In genomic region chr1:24141311-24141997, GRCh38 we compare ENCODE assay signal across 19 cellular contexts. TPM values are rescaled to one million over a fixed set of nuclear protein-coding genes. Genes with fewer than 3 reads are reported as not detected.
"Had no signal": no experiment of that assay in that cellular context is flagged by ENCODE, and none has a peak within 500 bp of the region (broad histone marks: within the 10 kb centered on the region; RNA-seq: fewer than 3 reads in every experiment).

No MANE protein-coding gene starts in this region.

- H3K27ac Mint-ChIP-seq: activated CD4-positive, alpha-beta memory T cell treated with anti-CD3 and anti-CD28 coated beads for 36 hours; activated naive CD8-positive, alpha-beta T cell treated with anti-CD3 and anti-CD28 coated beads, Interleukin-2, amount 10 ng/mL, durations not matched to agents 7 days and 5 days; stimulated activated naive CD8-positive, alpha-beta T cell treated with anti-CD3 and anti-CD28 coated beads, Interleukin-15, Interleukin-2, amounts not matched to agents 100 ng/mL and 50 ng/mL, for 24 hours had no signal

- H3K36me3 Mint-ChIP-seq: activated CD4-positive, alpha-beta memory T cell treated with anti-CD3 and anti-CD28 coated beads for 36 hours; activated naive CD8-positive, alpha-beta T cell treated with anti-CD3 and anti-CD28 coated beads, Interleukin-2, amount 10 ng/mL, durations not matched to agents 7 days and 5 days had no signal

- H3K4me3 Mint-ChIP-seq: activated CD4-positive, alpha-beta memory T cell treated with anti-CD3 and anti-CD28 coated beads for 36 hours; activated naive CD8-positive, alpha-beta T cell treated with anti-CD3 and anti-CD28 coated beads, Interleukin-2, amount 10 ng/mL, durations not matched to agents 7 days and 5 days; stimulated activated naive CD8-positive, alpha-beta T cell treated with anti-CD3 and anti-CD28 coated beads, Interleukin-15, Interleukin-2, amounts not matched to agents 100 ng/mL and 50 ng/mL, for 24 hours had no signal

- H3K9me3 Mint-ChIP-seq: activated CD4-positive, alpha-beta memory T cell treated with anti-CD3 and anti-CD28 coated beads for 36 hours; activated naive CD8-positive, alpha-beta T cell treated with anti-CD3 and anti-CD28 coated beads, Interleukin-2, amount 10 ng/mL, durations not matched to agents 7 days and 5 days; stimulated activated naive CD8-positive, alpha-beta T cell treated with anti-CD3 and anti-CD28 coated beads, Interleukin-15, Interleukin-2, amounts not matched to agents 100 ng/mL and 50 ng/mL, for 24 hours had no signal

- H3K4me3 ChIP-seq: testis had no signal

- H3K27me3 ChIP-seq: colonic mucosa, right atrium auricular region, SJSA1, testis had no signal

- DNase-seq: activated CD4-positive, alpha-beta memory T cell treated with anti-CD3 and anti-CD28 coated beads for 36 hours; activated gamma-delta T cell treated with Interleukin-2 at 50 U/mL for 16 hours; activated naive CD8-positive, alpha-beta T cell treated with anti-CD3 and anti-CD28 coated beads, Interleukin-2, amount 10 ng/mL, durations not matched to agents 7 days and 5 days; activated T-cell treated with anti-CD3 and anti-CD28 coated beads, Interleukin-2, amount 50 U/mL, for 48 hours; caudate nucleus; colonic mucosa; effector CD4-positive, alpha-beta T cell; glutamatergic neuron; left colon; stimulated activated CD4-positive, alpha-beta T cell treated with anti-CD3 and anti-CD28 coated beads, Interleukin-4, amount 100 ng/mL, for 1 hour; stimulated activated CD8-positive, alpha-beta memory T cell treated with anti-CD3 and anti-CD28 coated beads, Interleukin-4, amount 100 ng/mL, for 48 hours; testis had no signal

- H3K9me3 ChIP-seq: colonic mucosa, right atrium auricular region, SJSA1, testis had no signal

- H3K36me3 ChIP-seq: colonic mucosa, right atrium auricular region, SJSA1 had no signal

- H3K27ac ChIP-seq: right atrium auricular region, SJSA1, testis had no signal

RNA-seq across cellular contexts. Expression of gene IL22RA1, which starts 1.5 kb away (rescaled TPM):
- total RNA-seq: activated CD4-positive, alpha-beta memory T cell treated with anti-CD3 and anti-CD28 coated beads for 36 hours; astrocyte; osteocyte; urinary bladder had no signal
- polyA plus RNA-seq: neural cell had no signal

RNA-seq across cellular contexts. Expression of gene MYOM3, which starts 29.5 kb away (rescaled TPM):
- total RNA-seq: activated CD4-positive, alpha-beta memory T cell treated with anti-CD3 and anti-CD28 coated beads for 36 hours; activated naive CD8-positive, alpha-beta T cell treated with anti-CD3 and anti-CD28 coated beads, Interleukin-2, amount 10 ng/mL, durations not matched to agents 7 days and 5 days; osteocyte had no signal
- polyA plus RNA-seq: neural cell had no signal

RNA-seq across cellular contexts. Expression of gene IFNLR1, which starts 45.6 kb away (rescaled TPM):
- total RNA-seq: SJSA1 had no signal
